Comparison of ENCODE assay signal across 13 cellular contexts in genomic region chr21:43721939-43722338, GRCh38. TPM values are rescaled to one million over a fixed set of nuclear protein-coding genes. Genes with fewer than 3 reads are reported as not detected.
DNase-seq lines count a peak whose midpoint lies in the region; ATAC-seq and TF ChIP-seq lines count a peak whose summit lies in the region.
"Had no signal": no experiment of that assay in that cellular context is flagged by ENCODE, and none has a peak within 500 bp of the region (broad histone marks: within the 10 kb centered on the region; RNA-seq: fewer than 3 reads in every experiment).

No MANE protein-coding gene starts in this region.

- no peak for TF ChIP-seq CTCF in HFFc6 (IDR thresholded peaks at IDR 0.05)
- TF ChIP-seq CTCF in brain (conservative IDR thresholded peaks at IDR 0.05), result no peak
- no peak for TF ChIP-seq CTCF in nephron progenitor cell (IDR thresholded peaks at IDR 0.05)

- H3K36me3 Mint-ChIP-seq in HFFc6 (ENCODE audit: low read depth), result no peaks in the 10 kb centered on the region
- H3K36me3 Mint-ChIP-seq in brain, result peaks cover 20% of the 10 kb centered on the region
- no peaks in the 10 kb centered on the region for H3K36me3 Mint-ChIP-seq in nephron progenitor cell (ENCODE audit: low read depth)

- H3K4me3 Mint-ChIP-seq in HFFc6 (peak overlapping the region; percentile 44; the same call in 1 of the 2 replicates), brain (peak overlapping the region in 4 of 5 experiments; percentile 51 to 84 (median 64)), nephron progenitor cell (peak overlapping the region; percentile 58)

- H3K4me1 Mint-ChIP-seq in HFFc6 (ENCODE audit: low read depth) (peaks cover 40% of the 10 kb centered on the region), brain (peaks cover 55% of the 10 kb centered on the region), nephron progenitor cell (peaks cover 32% of the 10 kb centered on the region)

- in situ Hi-C loops in G401 (cut with HindIII; ENCODE audit: low sequenced_read_pairs), result no loop called here

- H3K27me3 Mint-ChIP-seq in HFFc6 (ENCODE audit: insufficient read depth), result no peaks in the 10 kb centered on the region; the same call in 1 of the 2 replicates
- no peaks in the 10 kb centered on the region for H3K27me3 Mint-ChIP-seq in brain
- peaks cover 24% of the 10 kb centered on the region for H3K27me3 Mint-ChIP-seq in nephron progenitor cell (ENCODE audit: low read depth, poor library complexity)

- H3K27ac Mint-ChIP-seq in HFFc6 (no peak overlapping the region), brain (peak overlapping the region in 1 of 5 experiments; percentile 78), nephron progenitor cell (no peak overlapping the region)

- DNase-seq in CD1c-positive myeloid dendritic cell (ENCODE audit: extremely low spot score), result peak; percentile 50
- DNase-seq in HFFc6, result no peak
- DNase-seq in nephron progenitor cell, result no peak
- DNase-seq in epidermal melanocyte (ENCODE audit: insufficient read length, low spot score), result no peak
- DNase-seq in G401 (ENCODE audit: low spot score), result no peak
- DNase-seq: activated naive CD4-positive, alpha-beta T cell treated with Interleukin-2 at 50 U/mL for 16 hours; COR-L47; H9; NCI-H2029 treated with DMSO at 0.1 percent for 48 hours; stimulated activated CD4-positive, alpha-beta T cell treated with anti-CD3 and anti-CD28 coated beads, Interleukin-2, amount 100 ng/mL, for 24 hours had no signal

- H3K9me3 Mint-ChIP-seq in HFFc6 (no peaks in the 10 kb centered on the region), brain (peaks cover 0 to 13% (median 2%) of the 10 kb centered on the region in 5 experiments), nephron progenitor cell (no peaks in the 10 kb centered on the region)
- H3K9me3 Mint-ChIP-seq: H9 had no signal

- ATAC-seq in HG03108 (IDR thresholded peaks at IDR 0.05; ENCODE audit: unreplicated experiment) (no peak), HG02840 (IDR thresholded peaks at IDR 0.05; ENCODE audit: low FRiP score, unreplicated experiment) (no peak)

RNA-seq across cellular contexts. Expression of gene PDXK, which starts 3.0 kb away (rescaled TPM):
- total RNA-seq in HFFc6 (2021; fragmentation: NEBNext Ultra II Directional; extraction: Animal tissue kit (Norgen Biotek cat#: 25700)), result 100 to 1,000 TPM; 154 to 160 (median 157) TPM
- 83.2 TPM for polyA plus RNA-seq in brain (ENCODE audit: insufficient read depth, low read depth, low replicate concordance)
- total RNA-seq in G401 (2014; rRNA removed; shearing (Covaris generic)), result 58.6 and 88.2 TPM in 2 replicates

RNA-seq across cellular contexts. Expression of gene CSTB, which starts 54.2 kb away (rescaled TPM):
- total RNA-seq in HFFc6 (2021; fragmentation: NEBNext Ultra II Directional; extraction: Animal tissue kit (Norgen Biotek cat#: 25700)), result 10 to 100 TPM; 56.7 to 71.4 (median 66.9) TPM
- 63.4 TPM for polyA plus RNA-seq in brain (ENCODE audit: insufficient read depth, low read depth, low replicate concordance)
- 8.9 and 10.0 TPM in 2 replicates for total RNA-seq in G401 (2014; rRNA removed; shearing (Covaris generic))
